In the genomic region with DNA sequence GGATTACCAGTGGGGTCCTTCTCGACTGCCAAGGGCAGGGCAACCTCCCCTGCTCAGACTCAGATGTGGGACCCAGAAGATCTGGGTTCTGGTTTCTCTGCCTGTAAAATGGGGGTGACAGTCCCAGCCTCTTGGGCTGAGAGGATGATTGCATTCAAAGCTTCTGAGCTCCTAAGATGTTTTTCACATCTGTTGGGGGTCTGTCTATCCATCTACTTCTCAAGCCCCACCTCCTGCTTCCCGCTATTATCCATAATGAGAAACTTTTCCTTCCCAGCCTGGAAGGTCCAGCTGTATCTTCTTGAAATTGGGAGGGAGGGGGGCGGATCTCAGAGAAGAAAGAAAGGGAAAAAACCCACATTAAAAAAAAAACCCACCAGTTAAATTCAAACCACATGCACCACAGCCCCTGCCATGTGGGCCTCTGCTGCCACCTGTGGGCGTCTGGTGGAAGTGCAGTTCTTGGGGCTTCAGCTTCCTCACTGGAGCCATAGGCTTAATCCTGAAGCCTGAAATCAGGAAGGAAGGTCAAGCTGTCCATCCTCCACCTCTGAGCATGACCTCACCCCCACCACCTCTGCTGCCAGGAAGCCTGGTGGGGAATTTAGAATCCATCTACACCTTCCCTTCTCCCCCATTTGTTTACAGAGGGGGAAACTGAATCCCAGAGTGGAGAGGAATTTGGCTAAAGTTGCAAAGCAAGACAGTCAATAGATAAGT, we compare ENCODE assay signal across 1 cellular context.
TF ChIP-seq lines count a peak whose summit lies in the region.

No MANE protein-coding gene starts in this region.

TF ChIP-seq in GM12878, 131 proteins besides CTCF, POLR2A, EP300 and RAD21 (continued from another document and continues in another):
- TF ChIP-seq, protein P1, sequence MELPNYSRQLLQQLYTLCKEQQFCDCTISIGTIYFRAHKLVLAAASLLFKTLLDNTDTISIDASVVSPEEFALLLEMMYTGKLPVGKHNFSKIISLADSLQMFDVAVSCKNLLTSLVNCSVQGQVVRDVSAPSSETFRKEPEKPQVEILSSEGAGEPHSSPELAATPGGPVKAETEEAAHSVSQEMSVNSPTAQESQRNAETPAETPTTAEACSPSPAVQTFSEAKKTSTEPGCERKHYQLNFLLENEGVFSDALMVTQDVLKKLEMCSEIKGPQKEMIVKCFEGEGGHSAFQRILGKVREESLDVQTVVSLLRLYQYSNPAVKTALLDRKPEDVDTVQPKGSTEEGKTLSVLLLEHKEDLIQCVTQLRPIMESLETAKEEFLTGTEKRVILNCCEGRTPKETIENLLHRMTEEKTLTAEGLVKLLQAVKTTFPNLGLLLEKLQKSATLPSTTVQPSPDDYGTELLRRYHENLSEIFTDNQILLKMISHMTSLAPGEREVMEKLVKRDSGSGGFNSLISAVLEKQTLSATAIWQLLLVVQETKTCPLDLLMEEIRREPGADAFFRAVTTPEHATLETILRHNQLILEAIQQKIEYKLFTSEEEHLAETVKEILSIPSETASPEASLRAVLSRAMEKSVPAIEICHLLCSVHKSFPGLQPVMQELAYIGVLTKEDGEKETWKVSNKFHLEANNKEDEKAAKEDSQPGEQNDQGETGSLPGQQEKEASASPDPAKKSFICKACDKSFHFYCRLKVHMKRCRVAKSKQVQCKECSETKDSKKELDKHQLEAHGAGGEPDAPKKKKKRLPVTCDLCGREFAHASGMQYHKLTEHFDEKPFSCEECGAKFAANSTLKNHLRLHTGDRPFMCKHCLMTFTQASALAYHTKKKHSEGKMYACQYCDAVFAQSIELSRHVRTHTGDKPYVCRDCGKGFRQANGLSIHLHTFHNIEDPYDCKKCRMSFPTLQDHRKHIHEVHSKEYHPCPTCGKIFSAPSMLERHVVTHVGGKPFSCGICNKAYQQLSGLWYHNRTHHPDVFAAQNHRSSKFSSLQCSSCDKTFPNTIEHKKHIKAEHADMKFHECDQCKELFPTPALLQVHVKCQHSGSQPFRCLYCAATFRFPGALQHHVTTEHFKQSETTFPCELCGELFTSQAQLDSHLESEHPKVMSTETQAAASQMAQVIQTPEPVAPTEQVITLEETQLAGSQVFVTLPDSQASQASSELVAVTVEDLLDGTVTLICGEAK (IDR thresholded peaks at IDR 0.05; ENCODE audit: borderline replicate concordance) = no peak
- TF ChIP-seq CEBPB (IDR thresholded peaks at IDR 0.05; ENCODE audit: borderline replicate concordance in 1 of 2, low read depth in 2 of 2, low read length in 2 of 2) = no peak
- TF ChIP-seq FOXM1 (IDR thresholded peaks at IDR 0.05; ENCODE audit: low read depth, low read length) = 0 out of 2 replicates have a peak, but pooled peaks have one; percentile 63
- TF ChIP-seq PML (IDR thresholded peaks at IDR 0.05; ENCODE audit: low read length) = no peak
- TF ChIP-seq, protein P2, sequence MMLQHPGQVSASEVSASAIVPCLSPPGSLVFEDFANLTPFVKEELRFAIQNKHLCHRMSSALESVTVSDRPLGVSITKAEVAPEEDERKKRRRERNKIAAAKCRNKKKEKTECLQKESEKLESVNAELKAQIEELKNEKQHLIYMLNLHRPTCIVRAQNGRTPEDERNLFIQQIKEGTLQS (IDR thresholded peaks at IDR 0.05; ENCODE audit: borderline replicate concordance, extremely low read depth, low read depth, low read length) = no peak
- no peak for TF ChIP-seq LARP7 (IDR thresholded peaks at IDR 0.05)
- TF ChIP-seq, protein P3, sequence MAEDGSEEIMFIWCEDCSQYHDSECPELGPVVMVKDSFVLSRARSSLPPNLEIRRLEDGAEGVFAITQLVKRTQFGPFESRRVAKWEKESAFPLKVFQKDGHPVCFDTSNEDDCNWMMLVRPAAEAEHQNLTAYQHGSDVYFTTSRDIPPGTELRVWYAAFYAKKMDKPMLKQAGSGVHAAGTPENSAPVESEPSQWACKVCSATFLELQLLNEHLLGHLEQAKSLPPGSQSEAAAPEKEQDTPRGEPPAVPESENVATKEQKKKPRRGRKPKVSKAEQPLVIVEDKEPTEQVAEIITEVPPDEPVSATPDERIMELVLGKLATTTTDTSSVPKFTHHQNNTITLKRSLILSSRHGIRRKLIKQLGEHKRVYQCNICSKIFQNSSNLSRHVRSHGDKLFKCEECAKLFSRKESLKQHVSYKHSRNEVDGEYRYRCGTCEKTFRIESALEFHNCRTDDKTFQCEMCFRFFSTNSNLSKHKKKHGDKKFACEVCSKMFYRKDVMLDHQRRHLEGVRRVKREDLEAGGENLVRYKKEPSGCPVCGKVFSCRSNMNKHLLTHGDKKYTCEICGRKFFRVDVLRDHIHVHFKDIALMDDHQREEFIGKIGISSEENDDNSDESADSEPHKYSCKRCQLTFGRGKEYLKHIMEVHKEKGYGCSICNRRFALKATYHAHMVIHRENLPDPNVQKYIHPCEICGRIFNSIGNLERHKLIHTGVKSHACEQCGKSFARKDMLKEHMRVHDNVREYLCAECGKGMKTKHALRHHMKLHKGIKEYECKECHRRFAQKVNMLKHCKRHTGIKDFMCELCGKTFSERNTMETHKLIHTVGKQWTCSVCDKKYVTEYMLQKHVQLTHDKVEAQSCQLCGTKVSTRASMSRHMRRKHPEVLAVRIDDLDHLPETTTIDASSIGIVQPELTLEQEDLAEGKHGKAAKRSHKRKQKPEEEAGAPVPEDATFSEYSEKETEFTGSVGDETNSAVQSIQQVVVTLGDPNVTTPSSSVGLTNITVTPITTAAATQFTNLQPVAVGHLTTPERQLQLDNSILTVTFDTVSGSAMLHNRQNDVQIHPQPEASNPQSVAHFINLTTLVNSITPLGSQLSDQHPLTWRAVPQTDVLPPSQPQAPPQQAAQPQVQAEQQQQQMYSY (CRISPR knock-in tag; IDR thresholded peaks at IDR 0.05) = no peak
- TF ChIP-seq, protein P4, sequence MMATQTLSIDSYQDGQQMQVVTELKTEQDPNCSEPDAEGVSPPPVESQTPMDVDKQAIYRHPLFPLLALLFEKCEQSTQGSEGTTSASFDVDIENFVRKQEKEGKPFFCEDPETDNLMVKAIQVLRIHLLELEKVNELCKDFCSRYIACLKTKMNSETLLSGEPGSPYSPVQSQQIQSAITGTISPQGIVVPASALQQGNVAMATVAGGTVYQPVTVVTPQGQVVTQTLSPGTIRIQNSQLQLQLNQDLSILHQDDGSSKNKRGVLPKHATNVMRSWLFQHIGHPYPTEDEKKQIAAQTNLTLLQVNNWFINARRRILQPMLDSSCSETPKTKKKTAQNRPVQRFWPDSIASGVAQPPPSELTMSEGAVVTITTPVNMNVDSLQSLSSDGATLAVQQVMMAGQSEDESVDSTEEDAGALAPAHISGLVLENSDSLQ (IDR thresholded peaks at IDR 0.05) = no peak
- TF ChIP-seq GABPA (IDR thresholded peaks at IDR 0.05; ENCODE audit: low read depth) = no peak
- no peak for TF ChIP-seq KAT2A (conservative IDR thresholded peaks at IDR 0.05; ENCODE audit: control insufficient read depth, low read depth, low read length)
- no peak for TF ChIP-seq TCF3 (IDR thresholded peaks at IDR 0.05; ENCODE audit: borderline replicate concordance, insufficient read depth, low read depth, low read length)
- no peak for TF ChIP-seq RFX5 (IDR thresholded peaks at IDR 0.05; ENCODE audit: low read depth, low read length)
- TF ChIP-seq NR2F1 (conservative IDR thresholded peaks at IDR 0.05) = no peak
- TF ChIP-seq SMARCA5 (IDR thresholded peaks at IDR 0.05) = no peak
- TF ChIP-seq, protein P5, sequence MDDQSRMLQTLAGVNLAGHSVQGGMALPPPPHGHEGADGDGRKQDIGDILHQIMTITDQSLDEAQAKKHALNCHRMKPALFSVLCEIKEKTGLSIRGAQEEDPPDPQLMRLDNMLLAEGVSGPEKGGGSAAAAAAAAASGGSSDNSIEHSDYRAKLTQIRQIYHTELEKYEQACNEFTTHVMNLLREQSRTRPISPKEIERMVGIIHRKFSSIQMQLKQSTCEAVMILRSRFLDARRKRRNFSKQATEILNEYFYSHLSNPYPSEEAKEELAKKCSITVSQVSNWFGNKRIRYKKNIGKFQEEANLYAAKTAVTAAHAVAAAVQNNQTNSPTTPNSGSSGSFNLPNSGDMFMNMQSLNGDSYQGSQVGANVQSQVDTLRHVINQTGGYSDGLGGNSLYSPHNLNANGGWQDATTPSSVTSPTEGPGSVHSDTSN (IDR thresholded peaks at IDR 0.05; ENCODE audit: insufficient replicate concordance, low read depth, low read length) = no peak
- TF ChIP-seq PAX8 (IDR thresholded peaks at IDR 0.05) = no peak
- TF ChIP-seq BHLHE40 (IDR thresholded peaks at IDR 0.05; ENCODE audit: borderline replicate concordance in 1 of 2, low read depth in 2 of 2, low read length in 1 of 2) = peak in 1 of 2 experiments; percentile 70; a peak in 2 of 4 replicates
- TF ChIP-seq CHD1 (IDR thresholded peaks at IDR 0.05; ENCODE audit: low read depth, low read length) = no peak
- TF ChIP-seq SUPT20H (IDR thresholded peaks at IDR 0.05; ENCODE audit: borderline replicate concordance, control insufficient read depth, low read depth, low read length) = no peak
- peak; percentile 67 for TF ChIP-seq NBN (IDR thresholded peaks at IDR 0.05)
- no peak for TF ChIP-seq ATF7 (IDR thresholded peaks at IDR 0.05; ENCODE audit: low read depth)
- TF ChIP-seq, protein P6, sequence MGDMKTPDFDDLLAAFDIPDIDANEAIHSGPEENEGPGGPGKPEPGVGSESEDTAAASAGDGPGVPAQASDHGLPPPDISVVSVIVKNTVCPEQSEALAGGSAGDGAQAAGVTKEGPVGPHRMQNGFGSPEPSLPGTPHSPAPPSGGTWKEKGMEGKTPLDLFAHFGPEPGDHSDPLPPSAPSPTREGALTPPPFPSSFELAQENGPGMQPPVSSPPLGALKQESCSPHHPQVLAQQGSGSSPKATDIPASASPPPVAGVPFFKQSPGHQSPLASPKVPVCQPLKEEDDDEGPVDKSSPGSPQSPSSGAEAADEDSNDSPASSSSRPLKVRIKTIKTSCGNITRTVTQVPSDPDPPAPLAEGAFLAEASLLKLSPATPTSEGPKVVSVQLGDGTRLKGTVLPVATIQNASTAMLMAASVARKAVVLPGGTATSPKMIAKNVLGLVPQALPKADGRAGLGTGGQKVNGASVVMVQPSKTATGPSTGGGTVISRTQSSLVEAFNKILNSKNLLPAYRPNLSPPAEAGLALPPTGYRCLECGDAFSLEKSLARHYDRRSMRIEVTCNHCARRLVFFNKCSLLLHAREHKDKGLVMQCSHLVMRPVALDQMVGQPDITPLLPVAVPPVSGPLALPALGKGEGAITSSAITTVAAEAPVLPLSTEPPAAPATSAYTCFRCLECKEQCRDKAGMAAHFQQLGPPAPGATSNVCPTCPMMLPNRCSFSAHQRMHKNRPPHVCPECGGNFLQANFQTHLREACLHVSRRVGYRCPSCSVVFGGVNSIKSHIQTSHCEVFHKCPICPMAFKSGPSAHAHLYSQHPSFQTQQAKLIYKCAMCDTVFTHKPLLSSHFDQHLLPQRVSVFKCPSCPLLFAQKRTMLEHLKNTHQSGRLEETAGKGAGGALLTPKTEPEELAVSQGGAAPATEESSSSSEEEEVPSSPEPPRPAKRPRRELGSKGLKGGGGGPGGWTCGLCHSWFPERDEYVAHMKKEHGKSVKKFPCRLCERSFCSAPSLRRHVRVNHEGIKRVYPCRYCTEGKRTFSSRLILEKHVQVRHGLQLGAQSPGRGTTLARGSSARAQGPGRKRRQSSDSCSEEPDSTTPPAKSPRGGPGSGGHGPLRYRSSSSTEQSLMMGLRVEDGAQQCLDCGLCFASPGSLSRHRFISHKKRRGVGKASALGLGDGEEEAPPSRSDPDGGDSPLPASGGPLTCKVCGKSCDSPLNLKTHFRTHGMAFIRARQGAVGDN (IDR thresholded peaks at IDR 0.05) = no peak
- TF ChIP-seq FOS (IDR thresholded peaks at IDR 0.05; ENCODE audit: borderline replicate concordance, extremely low read depth, insufficient read length) = no peak
- TF ChIP-seq, protein P7, sequence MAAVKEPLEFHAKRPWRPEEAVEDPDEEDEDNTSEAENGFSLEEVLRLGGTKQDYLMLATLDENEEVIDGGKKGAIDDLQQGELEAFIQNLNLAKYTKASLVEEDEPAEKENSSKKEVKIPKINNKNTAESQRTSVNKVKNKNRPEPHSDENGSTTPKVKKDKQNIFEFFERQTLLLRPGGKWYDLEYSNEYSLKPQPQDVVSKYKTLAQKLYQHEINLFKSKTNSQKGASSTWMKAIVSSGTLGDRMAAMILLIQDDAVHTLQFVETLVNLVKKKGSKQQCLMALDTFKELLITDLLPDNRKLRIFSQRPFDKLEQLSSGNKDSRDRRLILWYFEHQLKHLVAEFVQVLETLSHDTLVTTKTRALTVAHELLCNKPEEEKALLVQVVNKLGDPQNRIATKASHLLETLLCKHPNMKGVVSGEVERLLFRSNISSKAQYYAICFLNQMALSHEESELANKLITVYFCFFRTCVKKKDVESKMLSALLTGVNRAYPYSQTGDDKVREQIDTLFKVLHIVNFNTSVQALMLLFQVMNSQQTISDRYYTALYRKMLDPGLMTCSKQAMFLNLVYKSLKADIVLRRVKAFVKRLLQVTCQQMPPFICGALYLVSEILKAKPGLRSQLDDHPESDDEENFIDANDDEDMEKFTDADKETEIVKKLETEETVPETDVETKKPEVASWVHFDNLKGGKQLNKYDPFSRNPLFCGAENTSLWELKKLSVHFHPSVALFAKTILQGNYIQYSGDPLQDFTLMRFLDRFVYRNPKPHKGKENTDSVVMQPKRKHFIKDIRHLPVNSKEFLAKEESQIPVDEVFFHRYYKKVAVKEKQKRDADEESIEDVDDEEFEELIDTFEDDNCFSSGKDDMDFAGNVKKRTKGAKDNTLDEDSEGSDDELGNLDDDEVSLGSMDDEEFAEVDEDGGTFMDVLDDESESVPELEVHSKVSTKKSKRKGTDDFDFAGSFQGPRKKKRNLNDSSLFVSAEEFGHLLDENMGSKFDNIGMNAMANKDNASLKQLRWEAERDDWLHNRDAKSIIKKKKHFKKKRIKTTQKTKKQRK (IDR thresholded peaks at IDR 0.05; ENCODE audit: low read depth, low read length) = peak; percentile 18; the same call in 1 of the 2 replicates
- no peak for TF ChIP-seq BACH1 (IDR thresholded peaks at IDR 0.05; ENCODE audit: borderline replicate concordance)
- TF ChIP-seq ZNF384 (IDR thresholded peaks at IDR 0.05; ENCODE audit: borderline replicate concordance, low read depth, low read length) = peak; percentile 95
- no peak for TF ChIP-seq RBBP5 (conservative IDR thresholded peaks at IDR 0.05)
- no peak for TF ChIP-seq ZNF274 (IDR thresholded peaks at IDR 0.05; ENCODE audit: insufficient read depth, insufficient read length)
- TF ChIP-seq SPI1 (IDR thresholded peaks at IDR 0.05; ENCODE audit: borderline replicate concordance, insufficient read depth, low read depth, low read length) = peak; percentile 38; the same call in 1 of the 2 replicates
- 0 out of 2 replicates have a peak, but pooled peaks have one; percentile 7 for TF ChIP-seq IRF4 (IDR thresholded peaks at IDR 0.05; ENCODE audit: low read depth, low read length)
- TF ChIP-seq SMC3 (IDR thresholded peaks at IDR 0.05; ENCODE audit: borderline replicate concordance, low read length) = peak; percentile 99
- no peak for TF ChIP-seq CBX5 (IDR thresholded peaks at IDR 0.05; ENCODE audit: low read depth)
- peak; percentile 95 for TF ChIP-seq RUNX3 (IDR thresholded peaks at IDR 0.05; ENCODE audit: low read length)
- TF ChIP-seq KDM1A (IDR thresholded peaks at IDR 0.05; ENCODE audit: borderline replicate concordance) = no peak
- TF ChIP-seq, protein P8, sequence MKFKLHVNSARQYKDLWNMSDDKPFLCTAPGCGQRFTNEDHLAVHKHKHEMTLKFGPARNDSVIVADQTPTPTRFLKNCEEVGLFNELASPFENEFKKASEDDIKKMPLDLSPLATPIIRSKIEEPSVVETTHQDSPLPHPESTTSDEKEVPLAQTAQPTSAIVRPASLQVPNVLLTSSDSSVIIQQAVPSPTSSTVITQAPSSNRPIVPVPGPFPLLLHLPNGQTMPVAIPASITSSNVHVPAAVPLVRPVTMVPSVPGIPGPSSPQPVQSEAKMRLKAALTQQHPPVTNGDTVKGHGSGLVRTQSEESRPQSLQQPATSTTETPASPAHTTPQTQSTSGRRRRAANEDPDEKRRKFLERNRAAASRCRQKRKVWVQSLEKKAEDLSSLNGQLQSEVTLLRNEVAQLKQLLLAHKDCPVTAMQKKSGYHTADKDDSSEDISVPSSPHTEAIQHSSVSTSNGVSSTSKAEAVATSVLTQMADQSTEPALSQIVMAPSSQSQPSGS (IDR thresholded peaks at IDR 0.05; ENCODE audit: low read length) = no peak
